ENCODE assay signal across 15 cellular contexts in the genomic region with DNA sequence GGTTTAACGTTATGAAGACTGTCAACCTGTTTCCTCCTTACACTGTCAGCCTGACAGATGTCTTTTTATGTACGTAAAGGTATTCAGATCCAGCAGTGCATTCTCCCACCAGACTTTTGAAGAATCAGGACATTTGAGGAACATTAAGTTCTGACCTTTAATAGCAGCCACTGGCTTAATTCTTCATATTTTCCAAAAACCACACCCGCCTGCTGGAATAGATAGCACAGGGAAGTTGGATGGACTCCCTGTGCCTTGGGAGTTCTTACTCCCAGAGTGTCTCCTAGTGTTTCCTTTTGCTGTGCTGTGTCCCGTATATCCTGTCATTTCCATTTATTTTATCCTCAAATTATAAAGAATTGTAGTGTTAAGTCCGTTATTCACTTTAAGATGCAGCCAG.
DNase-seq lines count a peak whose midpoint lies in the region; ATAC-seq and TF ChIP-seq lines count a peak whose summit lies in the region.
"Had no signal": no experiment of that assay in that cellular context is flagged by ENCODE, and none has a peak within 500 bp of the region (broad histone marks: within the 10 kb centered on the region; RNA-seq: fewer than 3 reads in every experiment).

No MANE protein-coding gene starts in this region.

- H2AFZ ChIP-seq in hepatocyte: no peak overlapping the region

- no peak for DNase-seq in Right ventricle myocardium inferior (ENCODE audit: missing footprints)
- no peak for DNase-seq in cardiac septum (ENCODE audit: low spot score)
- DNase-seq in hepatocyte (ENCODE audit: low spot score): no peak
- no peak for DNase-seq in psoas muscle
- peak; percentile 54 to 67 for DNase-seq in uterus
- no peak for DNase-seq in amygdala (lab: John Stamatoyannopoulos, UW)
- no peak for DNase-seq in C1 segment of cervical spinal cord (lab: John Stamatoyannopoulos, UW)
- DNase-seq: activated naive CD4-positive, alpha-beta T cell treated with Interleukin-2 at 50 U/mL for 16 hours; CD4-positive, alpha-beta memory T cell; MG63; NCI-H187 treated with DMSO at 0.1 percent for 48 hours; NCI-H524 treated with DMSO at 0.1 percent for 48 hours; PC-3 had no signal

- no peaks in the 10 kb centered on the region for H3K9me2 ChIP-seq in hepatocyte (replicated peaks; ENCODE audit: insufficient read depth)

- H3K4me1 ChIP-seq in hepatocyte (ENCODE audit: insufficient read depth) (peaks cover 51% of the 10 kb centered on the region), psoas muscle (peaks cover 100% of the 10 kb centered on the region), uterus (peaks cover 21 to 50% of the 10 kb centered on the region in 2 donors)

- H3K4me2 ChIP-seq in hepatocyte: peak overlapping the region; percentile 2

- ATAC-seq in Right ventricle myocardium inferior (peak; percentile 81), psoas muscle (peak in 2 of 4 donors; percentile 45 to 67), GM19023 (IDR thresholded peaks at IDR 0.05; ENCODE audit: unreplicated experiment) (no peak)
- ATAC-seq: HCT116, PC-3 had no signal

- TF ChIP-seq POLR2A in uterus (IDR thresholded peaks at IDR 0.05): no peak

- H3K27me3 ChIP-seq in hepatocyte (no peaks in the 10 kb centered on the region), psoas muscle (ENCODE audit: insufficient read depth in 3 of 3, low read length in 2 of 3) (no peaks in the 10 kb centered on the region), uterus (no peaks in the 10 kb centered on the region)
- H3K27me3 ChIP-seq: MG63 had no signal

- peak overlapping the region; percentile 65 for H3K27ac ChIP-seq in hepatocyte
- H3K27ac ChIP-seq in psoas muscle: peak overlapping the region; percentile 91
- H3K27ac ChIP-seq in uterus: peak overlapping the region; percentile 79 to 99

- H3K9me3 ChIP-seq in hepatocyte (ENCODE audit: low read depth): no peaks in the 10 kb centered on the region
- H3K9me3 ChIP-seq in psoas muscle: no peaks in the 10 kb centered on the region
- no peaks in the 10 kb centered on the region for H3K9me3 ChIP-seq in uterus
- H3K9me3 ChIP-seq: MG63 had no signal

- peaks cover 51% of the 10 kb centered on the region for H4K20me1 ChIP-seq in hepatocyte (ENCODE audit: insufficient read depth, poor library complexity, severe bottlenecking)

- H3K4me3 ChIP-seq in hepatocyte (no peak overlapping the region), psoas muscle (no peak overlapping the region), uterus (no peak overlapping the region)
- H3K4me3 ChIP-seq: MG63 had no signal

- intact Hi-C loops in Right ventricle myocardium inferior (cut with DNase I) (loop anchor here (2.0 to 5.0 kb wide), 2 partner anchors 23 to 48 kb away; no protein-coding TSS in a partner anchor), cardiac septum (cut with DNase I) (loop anchor here (2.0 kb wide), 1 partner anchor 23 kb away; no protein-coding TSS in a partner anchor), psoas muscle (cut with DNase I) (no loop called here), uterus (cut with DNase I; ENCODE audit: low total_unique reads) (no loop called here)

- TF ChIP-seq CTCF in hepatocyte (IDR thresholded peaks at IDR 0.05; ENCODE audit: poor library complexity): no peak
- TF ChIP-seq CTCF in psoas muscle (IDR thresholded peaks at IDR 0.05): no peak
- TF ChIP-seq CTCF in uterus (IDR thresholded peaks at IDR 0.05): no peak

- H3K36me3 ChIP-seq in hepatocyte (replicated peaks; ENCODE audit: insufficient read depth, low read depth) (no peaks in the 10 kb centered on the region), psoas muscle (ENCODE audit: insufficient read depth in 1 of 2, low read depth in 1 of 2) (no peaks in the 10 kb centered on the region), uterus (no peaks in the 10 kb centered on the region)
- H3K36me3 ChIP-seq: MG63 had no signal

- peaks cover 99% of the 10 kb centered on the region for H3K79me2 ChIP-seq in hepatocyte

- WGBS in hepatocyte (ENCODE audit: low lambda C conversion rate, missing lambda C conversion rate): 71% methylated on average over 5 of the region's 5 CpGs
- WGBS in psoas muscle, 3 donors: 8 to 37% (median 18%) methylated on average over 5 of the region's 5 CpGs

Comparison
In these comparisons a context has a peak if more than half of its experiments do, and no peak if none do; other contexts are left out.
1. DNase-seq: peak in uterus (2 of 2); none in Right ventricle myocardium inferior (single experiment), cardiac septum (single experiment), hepatocyte (single experiment), psoas muscle (0 of 2), amygdala (0 of 56) and C1 segment of cervical spinal cord (0 of 14).
2. intact Hi-C loops: an anchor here in Right ventricle myocardium inferior (2.0 to 5.0 kb wide) and cardiac septum (2.0 kb wide); none called in psoas muscle and uterus.
3. Peak in every context shown above with its lines, with median percentiles within 50 percentile points of each other: H3K27ac ChIP-seq.